Comparison of ENCODE assay signal across 17 cellular contexts in genomic region chr9:82682431-82682830, GRCh38.
DNase-seq lines count a peak whose midpoint lies in the region; TF ChIP-seq lines count a peak whose summit lies in the region.
"Had no signal": no experiment of that assay in that cellular context is flagged by ENCODE, and none has a peak within 500 bp of the region (broad histone marks: within the 10 kb centered on the region; RNA-seq: fewer than 3 reads in every experiment).

No MANE protein-coding gene starts in this region.

- no peaks in the 10 kb centered on the region for H3K36me3 Mint-ChIP-seq in neural progenitor cell

- H3K79me2 ChIP-seq in neural progenitor cell (ENCODE audit: low read depth) = no peaks in the 10 kb centered on the region

- no peaks in the 10 kb centered on the region for H3F3A ChIP-seq in neural progenitor cell (ENCODE audit: low read depth)

- H2AFZ ChIP-seq in neural progenitor cell (replicated peaks) = peak overlapping the region; percentile 24

- DNase-seq in G401 (ENCODE audit: low spot score) (peak; percentile 91), RPMI8226 (peak; percentile 22), neural progenitor cell (ENCODE audit: low spot score) (no peak), H7 (no peak), SHP77 treated with DMSO at 0.1 percent for 48 hours (lab: John Stamatoyannopoulos, UW) (no peak), NCI-H526 treated with DMSO at 0.1 percent for 48 hours (lab: John Stamatoyannopoulos, UW) (no peak)
- DNase-seq: Karpas-422, NCI-H1092, NCI-H1417 treated with DMSO at 0.1 percent for 48 hours, NCI-H187 treated with DMSO at 0.1 percent for 48 hours, NCI-H510A, NCI-H774, SIG-M5 had no signal

- H3K9ac ChIP-seq in BLaER1 = no peak overlapping the region
- no peak overlapping the region for H3K9ac ChIP-seq in neural progenitor cell

- no peak overlapping the region for H3K27ac Mint-ChIP-seq in neural progenitor cell
- H3K27ac Mint-ChIP-seq: B cell had no signal

- no peak for TF ChIP-seq CTCF in neural progenitor cell (IDR thresholded peaks at IDR 0.05)

- H3K4me1 Mint-ChIP-seq in neural progenitor cell = no peaks in the 10 kb centered on the region
- H3K4me1 Mint-ChIP-seq: B cell had no signal

- H3K4me2 ChIP-seq in BLaER1 = peak overlapping the region; percentile 6; the same call in 1 of the 2 replicates
- H3K4me2 ChIP-seq in neural progenitor cell = no peak overlapping the region

- H4K20me1 ChIP-seq in BLaER1 (no peaks in the 10 kb centered on the region), neural progenitor cell (ENCODE audit: low read depth) (no peaks in the 10 kb centered on the region)

- no peaks in the 10 kb centered on the region for H3K27me3 Mint-ChIP-seq in neural progenitor cell (ENCODE audit: insufficient read depth, low read depth)
- H3K27me3 Mint-ChIP-seq: B cell had no signal

- no peaks in the 10 kb centered on the region for H3K36me3 ChIP-seq in BLaER1
- H3K36me3 ChIP-seq in neural progenitor cell = no peaks in the 10 kb centered on the region
- H3K36me3 ChIP-seq in H7 (replicated peaks; ENCODE audit: control insufficient read depth, insufficient read depth, low read length) = no peaks in the 10 kb centered on the region

- in situ Hi-C loops in G401 (cut with HindIII; ENCODE audit: low sequenced_read_pairs) = no loop called here

- H3K27ac ChIP-seq in BLaER1 = no peak overlapping the region
- H3K27ac ChIP-seq in neural progenitor cell = no peak overlapping the region
- H3K27ac ChIP-seq: SK-N-MC had no signal

- H3K9me3 ChIP-seq in BLaER1 (peaks cover 11% of the 10 kb centered on the region; the same call in 1 of the 2 replicates), neural progenitor cell (ENCODE audit: low read depth) (no peaks in the 10 kb centered on the region)

- H3K4me3 ChIP-seq in BLaER1 (no peak overlapping the region), neural progenitor cell (no peak overlapping the region), H7 (ENCODE audit: insufficient read depth, low read depth, low read length) (no peak overlapping the region)
- H3K4me3 ChIP-seq: GM12878, SK-N-MC had no signal

- no peaks in the 10 kb centered on the region for H3K4me1 ChIP-seq in BLaER1
- H3K4me1 ChIP-seq in neural progenitor cell = peaks cover 7% of the 10 kb centered on the region

- H3K27me3 ChIP-seq in BLaER1 = no peaks in the 10 kb centered on the region
- no peaks in the 10 kb centered on the region for H3K27me3 ChIP-seq in neural progenitor cell
- H3K27me3 ChIP-seq in H7 (ENCODE audit: control insufficient read depth, insufficient read depth, low read length) = no peaks in the 10 kb centered on the region

- no peak overlapping the region for H3K4me3 Mint-ChIP-seq in neural progenitor cell
- H3K4me3 Mint-ChIP-seq: B cell had no signal

- H3K9me3 Mint-ChIP-seq in neural progenitor cell = peaks cover 2% of the 10 kb centered on the region

Comparison
In these comparisons a context has a peak if more than half of its experiments do, and no peak if none do; other contexts are left out.
1. DNase-seq: peak in G401 (single experiment) and RPMI8226 (single experiment); none in neural progenitor cell (single experiment), H7 (single experiment), SHP77 treated with DMSO at 0.1 percent for 48 hours (single experiment) and NCI-H526 treated with DMSO at 0.1 percent for 48 hours (single experiment).